Comparison of ENCODE assay signal across 9 cellular contexts in the genomic region with DNA sequence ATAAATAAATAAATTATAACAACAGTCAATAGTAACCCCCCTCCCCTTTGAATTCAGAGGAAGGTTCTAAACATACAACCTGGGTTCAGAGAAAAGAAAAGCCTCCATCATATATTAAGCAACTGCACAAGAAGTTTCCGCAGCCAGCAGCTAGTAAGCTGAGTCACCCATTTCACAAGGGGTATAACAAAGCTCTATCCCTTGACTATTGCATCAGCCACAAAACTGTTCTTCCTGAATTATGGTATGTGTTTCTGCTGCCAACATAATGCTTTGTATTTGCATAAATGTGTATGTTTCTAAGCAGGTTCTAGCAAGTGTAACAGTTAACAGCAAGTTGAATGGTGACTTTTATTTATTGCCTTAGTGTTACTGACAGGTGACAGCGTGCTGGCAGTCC. TPM values are rescaled to one million over a fixed set of nuclear protein-coding genes. Genes with fewer than 3 reads are reported as not detected.
DNase-seq lines count a peak whose midpoint lies in the region; ATAC-seq and TF ChIP-seq lines count a peak whose summit lies in the region.
"Had no signal": no experiment of that assay in that cellular context is flagged by ENCODE, and none has a peak within 500 bp of the region (broad histone marks: within the 10 kb centered on the region; RNA-seq: fewer than 3 reads in every experiment).

No MANE protein-coding gene starts in this region.

- TF ChIP-seq CTCF in RWPE1 (conservative IDR thresholded peaks at IDR 0.05; ENCODE audit: low read depth) (no peak), fibroblast of villous mesenchyme (IDR thresholded peaks at IDR 0.05; ENCODE audit: insufficient read depth, low read depth, low read length) (no peak)

- no peaks in the 10 kb centered on the region for H3K36me3 ChIP-seq in aorta (ENCODE audit: control insufficient read depth in 1 of 2, insufficient read depth in 2 of 2, low read length in 1 of 2)

- peak overlapping the region; percentile 22 for H3K4me3 ChIP-seq in fibroblast of villous mesenchyme (ENCODE audit: low read depth, low read length)
- H3K4me3 ChIP-seq in aorta (ENCODE audit: low read length in 2 of 2), result no peak overlapping the region

- no peaks in the 10 kb centered on the region for H3K27me3 ChIP-seq in aorta (ENCODE audit: control insufficient read depth in 1 of 2, insufficient read depth in 2 of 2, low read length in 1 of 2)

- H3K9me3 ChIP-seq in aorta (ENCODE audit: control insufficient read depth, low read length), result no peaks in the 10 kb centered on the region

- no peaks in the 10 kb centered on the region for H3K4me1 ChIP-seq in aorta (ENCODE audit: control insufficient read depth in 1 of 2, insufficient read depth in 2 of 2, low read length in 2 of 2)

- H3K27ac ChIP-seq in RWPE1 (peak overlapping the region; percentile 99), aorta (ENCODE audit: low read depth in 1 of 2, low read length in 2 of 2) (no peak overlapping the region)

- CTCF ChIA-PET in RWPE1 (lab: Yijun Ruan, JAX), result interaction anchor here (0.5 to 0.7 kb wide), 2 partner anchors 132 to 159 kb away, joined by 3 read pairs; no protein-coding TSS in a partner anchor

- intact Hi-C loops in aorta (cut with DNase I), result loop anchor here in 1 of 2 donors (10.0 kb wide), 1 partner anchor 55 kb away; no protein-coding TSS in a partner anchor

- POLR2A ChIA-PET in RWPE1 (lab: Yijun Ruan, JAX; ENCODE audit: low non-redundant PET), result interaction anchor here (1.0 to 1.2 kb wide), 2 partner anchors 8 to 82 kb away, joined by 3 read pairs; a partner anchor contains a TSS

- ATAC-seq in aorta (ENCODE audit: low FRiP score) (peak; percentile 67), GM18517 (IDR thresholded peaks at IDR 0.05; ENCODE audit: unreplicated experiment) (no peak)

- peak; percentile 7 for DNase-seq in stimulated activated CD4-positive, alpha-beta T cell treated with anti-CD3 and anti-CD28 coated beads, Interleukin-15, amount 100 ng/mL, for 24 hours
- DNase-seq in stimulated activated CD4-positive, alpha-beta T cell treated with anti-CD3 and anti-CD28 coated beads, Interleukin-2, amount 100 ng/mL, for 24 hours, result no peak
- peak; percentile 92 for DNase-seq in RWPE1 (ENCODE audit: low spot score)
- DNase-seq in fibroblast of villous mesenchyme (ENCODE audit: low read depth), result peak; percentile 96
- no peak for DNase-seq in aorta
- no peak for DNase-seq in NCI-H2107 treated with DMSO at 0.1 percent for 48 hours (lab: John Stamatoyannopoulos, UW; ENCODE audit: unreplicated experiment)
- DNase-seq in activated CD4-positive, alpha-beta T cell treated with anti-CD3 and anti-CD28 coated beads, Interleukin-2, amount 50 U/mL, for 1 hour, result no peak
- DNase-seq: T-helper 2 cell had no signal

- WGBS in aorta, 2 donors, result 88 to 93% methylated on average over 2 of the region's 2 CpGs

RNA-seq across cellular contexts. Expression of a gene that starts 6.8 kb away (rescaled TPM):
- 17.1 and 24.2 TPM in 2 replicates for total RNA-seq in fibroblast of villous mesenchyme
- total RNA-seq in aorta, result 10 to 100 TPM; 19.4 to 24.2 TPM
- 10 to 100 TPM in 1 of 2 donors, 1 to 10 TPM in 1; 7.1 to 10.5 TPM for polyA plus RNA-seq in aorta

Comparison
In these comparisons a context has a peak if more than half of its experiments do, and no peak if none do; other contexts are left out.
1. DNase-seq: peak in stimulated activated CD4-positive, alpha-beta T cell treated with anti-CD3 and anti-CD28 coated beads, Interleukin-15, amount 100 ng/mL, for 24 hours (single experiment), RWPE1 (single experiment) and fibroblast of villous mesenchyme (single experiment); none in stimulated activated CD4-positive, alpha-beta T cell treated with anti-CD3 and anti-CD28 coated beads, Interleukin-2, amount 100 ng/mL, for 24 hours (0 of 2), aorta (0 of 2), NCI-H2107 treated with DMSO at 0.1 percent for 48 hours (single experiment) and activated CD4-positive, alpha-beta T cell treated with anti-CD3 and anti-CD28 coated beads, Interleukin-2, amount 50 U/mL, for 1 hour (single experiment).